ENCODE assay signal across 22 cellular contexts in genomic region chr18:77870238-77870637, GRCh38.
"Had no signal": no experiment of that assay in that cellular context is flagged by ENCODE, and none has a peak within 500 bp of the region (broad histone marks: within the 10 kb centered on the region; RNA-seq: fewer than 3 reads in every experiment).

No MANE protein-coding gene starts in this region.

- H3K4me1 ChIP-seq: esophagus squamous epithelium, gastrocnemius medialis, stomach, suprapubic skin, tibial nerve had no signal

- H3K4me3 ChIP-seq: coronary artery, esophagus squamous epithelium, gastrocnemius medialis, stomach, suprapubic skin, tibial nerve had no signal

- DNase-seq: activated CD4-positive, alpha-beta T cell treated with anti-CD3 and anti-CD28 coated beads for 4 hours; activated CD4-positive, alpha-beta T cell treated with anti-CD3 and anti-CD28 coated beads, Interleukin-2, amount 50 U/mL, for 48 hours; activated CD4-positive, CD25-positive, alpha-beta regulatory T cell; activated CD8-positive, alpha-beta memory T cell treated with anti-CD3 and anti-CD28 coated beads, Interleukin-2, amount 50 U/mL, for 48 hours; activated naive CD4-positive, alpha-beta T cell; activated T-cell treated with anti-CD3 and anti-CD28 coated beads, Interleukin-2, amount 50 U/mL, for 4 hours; cerebellar nuclear complex; endodermal cell; esophagus squamous epithelium; gastrocnemius medialis; head of caudate nucleus; islet precursor cell; naive thymus-derived CD4-positive, alpha-beta T cell; occipital lobe; stimulated activated CD4-positive, alpha-beta T cell treated with anti-CD3 and anti-CD28 coated beads, Interleukin-2, amount 100 ng/mL, for 24 hours; stomach; T1000 had no signal

- H3K27me3 ChIP-seq: gastrocnemius medialis, tibial nerve had no signal

- H3K27ac ChIP-seq: stomach, suprapubic skin, tibial nerve had no signal

- H3K9me3 ChIP-seq: esophagus squamous epithelium, gastrocnemius medialis, suprapubic skin, tibial nerve had no signal

- FAIRE-seq: urothelium cell line had no signal

- ATAC-seq: activated T-cell treated with anti-CD3 and anti-CD28 coated beads, Interleukin-2, amount 50 U/mL, for 4 hours; gastrocnemius medialis; naive thymus-derived CD4-positive, alpha-beta T cell; stimulated activated effector memory CD8-positive, alpha-beta T cell treated with anti-CD3 and anti-CD28 coated beads, Interleukin-12 subunit alpha, Interleukin-12 subunit beta, amount 100 ng/mL, for 72 hours had no signal

- H3K36me3 ChIP-seq: esophagus squamous epithelium, gastrocnemius medialis, stomach, suprapubic skin, tibial nerve had no signal
